ENCODE assay signal across 14 cellular contexts in the genomic region with DNA sequence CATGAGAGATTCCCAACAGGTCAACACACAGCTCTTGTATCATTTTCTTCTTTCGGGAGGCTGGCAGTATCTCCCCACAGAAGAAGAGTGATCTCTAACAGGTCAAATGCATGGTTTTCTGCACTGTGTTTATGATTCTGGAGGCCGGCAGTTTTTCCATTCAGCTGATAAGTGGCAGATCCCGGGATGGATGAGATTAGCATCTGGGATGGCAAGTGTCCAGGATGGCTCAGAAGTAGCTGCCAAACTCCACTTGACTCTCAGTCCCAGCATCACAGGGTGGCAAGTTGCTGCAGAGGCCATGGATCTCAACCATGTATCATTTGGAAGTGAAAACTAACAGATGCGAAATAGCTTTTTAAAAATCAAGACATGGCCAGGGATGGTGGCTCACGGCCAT.
"Had no signal": no experiment of that assay in that cellular context is flagged by ENCODE, and none has a peak within 500 bp of the region (broad histone marks: within the 10 kb centered on the region; RNA-seq: fewer than 3 reads in every experiment).

No MANE protein-coding gene starts in this region.

- ATAC-seq: body of pancreas; gastroesophageal sphincter; left lobe of liver; psoas muscle; stimulated activated naive CD8-positive, alpha-beta T cell treated with anti-CD3 and anti-CD28 coated beads, Interleukin-15, amount 100 ng/mL, for 72 hours; WTC11 had no signal

- DNase-seq: activated CD4-positive, alpha-beta memory T cell treated with anti-CD3 and anti-CD28 coated beads, Interleukin-2, amount 10 ng/mL, durations not matched to agents 7 days and 5 days; activated CD4-positive, alpha-beta T cell treated with anti-CD3 and anti-CD28 coated beads for 4 hours; activated effector memory CD4-positive, alpha-beta T cell treated with anti-CD3 and anti-CD28 coated beads, Interleukin-2, amount 50 U/mL, for 16 hours; activated T-cell treated with anti-CD3 and anti-CD28 coated beads, Interleukin-2, amount 50 U/mL, for 48 hours; body of pancreas; islet precursor cell; mammary epithelial cell; psoas muscle; spleen; stimulated activated naive CD8-positive, alpha-beta T cell treated with anti-CD3 and anti-CD28 coated beads, Interleukin-15, amount 100 ng/mL, for 72 hours; T-helper 2 cell had no signal
